8 cellular contexts compared by ENCODE assay signal in genomic region chr17:73155410-73156165, GRCh38. TPM values are rescaled to one million over a fixed set of nuclear protein-coding genes. Genes with fewer than 3 reads are reported as not detected.
A peak's percentile ranks its signal among the peaks of the same experiment; 100 is the strongest.
DNase-seq lines count a peak whose midpoint lies in the region; ATAC-seq and TF ChIP-seq lines count a peak whose summit lies in the region.
"Had no signal": no experiment of that assay in that cellular context is flagged by ENCODE, and none has a peak within 500 bp of the region (broad histone marks: within the 10 kb centered on the region; RNA-seq: fewer than 3 reads in every experiment).

No MANE protein-coding gene starts in this region.

- no peaks in the 10 kb centered on the region for H3K9me3 ChIP-seq in suprapubic skin
- H3K9me3 ChIP-seq: esophagus muscularis mucosa had no signal

- H3K9me3 Mint-ChIP-seq in WTC11 = no peaks in the 10 kb centered on the region

- no peak for TF ChIP-seq CTCF in WTC11 (IDR thresholded peaks at IDR 0.05)
- no peak for TF ChIP-seq CTCF in suprapubic skin (IDR thresholded peaks at IDR 0.05)
- no peak for TF ChIP-seq CTCF in lower leg skin (IDR thresholded peaks at IDR 0.05)

- H3K4me3 ChIP-seq in suprapubic skin (no peak overlapping the region), lower leg skin (ENCODE audit: low read depth, poor library complexity, severe bottlenecking) (no peak overlapping the region)
- H3K4me3 ChIP-seq: esophagus muscularis mucosa had no signal

- no peak for TF ChIP-seq EP300 in suprapubic skin (IDR thresholded peaks at IDR 0.05)

- peaks cover 4% of the 10 kb centered on the region for H3K27me3 ChIP-seq in suprapubic skin

- WGBS in suprapubic skin = 65% methylated on average over 10 of the region's 15 CpGs
- 70 to 71% methylated on average over 15 of the region's 15 CpGs for WGBS in lower leg skin, 2 donors

- ATAC-seq in GM19438 (IDR thresholded peaks at IDR 0.05; ENCODE audit: low read depth, unreplicated experiment) = peak; percentile 9
- peak; percentile 23 for ATAC-seq in HG03432 (IDR thresholded peaks at IDR 0.05; ENCODE audit: unreplicated experiment)
- ATAC-seq in WTC11 = peak; percentile 9; the same call in 1 of the 2 replicates

- H3K27ac ChIP-seq in suprapubic skin = no peak overlapping the region
- H3K27ac ChIP-seq: esophagus muscularis mucosa had no signal

- TF ChIP-seq POLR2A in suprapubic skin (IDR thresholded peaks at IDR 0.05) (no peak), lower leg skin (IDR thresholded peaks at IDR 0.05) (no peak)

- DNase-seq in WTC11 (ENCODE audit: low spot score) (peak; percentile 26), pons (ENCODE audit: low spot score) (peak; percentile 3), suprapubic skin (ENCODE audit: low spot score in 2 of 2) (no peak), NK-92 (lab: John Stamatoyannopoulos, UW; ENCODE audit: unreplicated experiment) (no peak), lower leg skin (ENCODE audit: low spot score in 2 of 2) (no peak)

- H3K27ac Mint-ChIP-seq in WTC11 = no peak overlapping the region

- H3K4me1 ChIP-seq in suprapubic skin = peaks cover 7% of the 10 kb centered on the region

- H3K36me3 Mint-ChIP-seq in WTC11 = no peaks in the 10 kb centered on the region

- H3K27me3 Mint-ChIP-seq in WTC11 (ENCODE audit: low read depth) = no peaks in the 10 kb centered on the region

- peaks cover 33% of the 10 kb centered on the region for H3K4me1 Mint-ChIP-seq in WTC11

- no peaks in the 10 kb centered on the region for H3K36me3 ChIP-seq in suprapubic skin
- H3K36me3 ChIP-seq: esophagus muscularis mucosa had no signal

- intact Hi-C loops in lower leg skin (cut with DNase I; ENCODE audit: low total_unique reads) = loop anchor here (10.0 kb wide), 2 partner anchors 431 to 591 kb away; no protein-coding TSS in a partner anchor

- no peak overlapping the region for H3K4me3 Mint-ChIP-seq in WTC11

- POLR2A ChIA-PET in WTC11 (lab: Charles Lee) = interaction anchor here (0.8 kb wide), 1 partner anchor 10 kb away, joined by 4 read pairs; no protein-coding TSS in a partner anchor

- CTCF ChIA-PET in WTC11 (lab: Charles Lee) = interaction anchor here (0.8 to 2.7 kb wide), 28 partner anchors 9 to 631 kb away, joined by 3 to 82 read pairs (median 7); partner anchors contain the start of genes SLC39A11 and SSTR2

TF ChIP-seq in WTC11, 78 proteins besides CTCF, POLR2A, EP300 and RAD21:
- TF ChIP-seq MAX (CRISPR knock-in tag; IDR thresholded peaks at IDR 0.05) (peak; percentile 39; the same call in 1 of the 2 replicates), FOXP4 (CRISPR knock-in tag; IDR thresholded peaks at IDR 0.05) (no peak)
TF ChIP-seq in WTC11: peak in this region for 1.

RNA-seq across cellular contexts. Expression of gene SSTR2, which starts 9.2 kb away (rescaled TPM):
- total RNA-seq in WTC11 (2021) (1.9 to 3.7 TPM (median 1.9 TPM) in 3 replicates), suprapubic skin (under 1 TPM; 0.30 to 0.89 (median 0.78) TPM), lower leg skin (under 1 TPM; 0.15 to 0.78 (median 0.45) TPM)

RNA-seq across cellular contexts. Expression of gene COG1, which starts 37.3 kb away (rescaled TPM):
- 19.2 to 22.6 TPM (median 19.5 TPM) in 3 replicates for total RNA-seq in WTC11 (2021)
- 10 to 100 TPM; 17.9 to 65.8 (median 23.8) TPM for total RNA-seq in suprapubic skin
- 10 to 100 TPM; 18.3 to 33.2 (median 23.9) TPM for total RNA-seq in lower leg skin

Comparison
In these comparisons a context has a peak if more than half of its experiments do, and no peak if none do; other contexts are left out.
1. DNase-seq: peak in WTC11 (single experiment) and pons (single experiment); none in suprapubic skin (0 of 2), NK-92 (single experiment) and lower leg skin (0 of 2).
2. Peak in every context shown above with its lines, with median percentiles within 50 percentile points of each other: ATAC-seq.